Comparison of ENCODE assay signal across 8 cellular contexts in genomic region chr12:123364532-123365140, GRCh38. TPM values are rescaled to one million over a fixed set of nuclear protein-coding genes. Genes with fewer than 3 reads are reported as not detected.
DNase-seq lines count a peak whose midpoint lies in the region; ATAC-seq and TF ChIP-seq lines count a peak whose summit lies in the region.

Gene SBNO1 (minus strand): TSS chr12:123364847. CDS start chr12:123350441, 14,406 bp downstream.

- TF ChIP-seq CTCF in WTC11 (IDR thresholded peaks at IDR 0.05) = no peak

- H3K27me3 Mint-ChIP-seq in WTC11 (ENCODE audit: low read depth) = no peaks in the 10 kb centered on the region; the same call in 1 of the 2 replicates
- no peaks in the 10 kb centered on the region for H3K27me3 Mint-ChIP-seq in central memory CD8-positive, alpha-beta T cell

- DNase-seq in activated CD8-positive, alpha-beta memory T cell treated with anti-CD3 and anti-CD28 coated beads for 1 hour (ENCODE audit: extremely low read depth in 1 of 2, low read depth in 1 of 2) = peak; percentile 71 to 88
- DNase-seq in activated CD8-positive, alpha-beta memory T cell treated with anti-CD3 and anti-CD28 coated beads for 24 hours = no peak
- DNase-seq in NCI-H226 (peak; percentile 74), WTC11 (ENCODE audit: low spot score) (peak; percentile 83), kidney glomerular epithelial cell (lab: John Stamatoyannopoulos, UW) (peak; percentile 88)
- DNase-seq in central memory CD8-positive, alpha-beta T cell (ENCODE audit: low spot score in 2 of 2) = no peak
- DNase-seq in stimulated activated CD4-positive, alpha-beta T cell treated with anti-CD3 and anti-CD28 coated beads, Interleukin-1b, Interleukin-23, amount 100 ng/mL, for 1 hour (ENCODE audit: low read depth in 2 of 2) = peak; percentile 85 to 86

- CTCF ChIA-PET in WTC11 (lab: Charles Lee) = interaction anchor here (0.5 to 2.8 kb wide), 20 partner anchors 12 to 347 kb away, joined by 3 to 47 read pairs (median 6); partner anchors contain the start of genes ATP6V0A2 and KMT5A

- ATAC-seq in HG03095 (IDR thresholded peaks at IDR 0.05; ENCODE audit: unreplicated experiment) (peak; percentile 26), WTC11 (peak; percentile 55)
- ATAC-seq in central memory CD8-positive, alpha-beta T cell (replicated peaks; ENCODE audit: extremely low read depth, poor library complexity, severe bottlenecking) = peak; percentile 58

- H3K9me3 Mint-ChIP-seq in WTC11 = no peaks in the 10 kb centered on the region
- H3K9me3 Mint-ChIP-seq in central memory CD8-positive, alpha-beta T cell = no peaks in the 10 kb centered on the region

- no peaks in the 10 kb centered on the region for H3K36me3 Mint-ChIP-seq in WTC11
- H3K36me3 Mint-ChIP-seq in central memory CD8-positive, alpha-beta T cell (ENCODE audit: insufficient read depth) = peaks cover 18% of the 10 kb centered on the region

- POLR2A ChIA-PET in WTC11 (lab: Charles Lee) = interaction anchor here (0.6 to 2.6 kb wide), 9 partner anchors 11 to 864 kb away, joined by 3 to 32 read pairs (median 4); partner anchors contain the start of genes ATP6V0A2, KMT5A, MPHOSPH9 and MTRFR

- peak within 1 kb of the TSS; percentile 96 for H3K27ac Mint-ChIP-seq in WTC11
- peak within 1 kb of the TSS; percentile 91 for H3K27ac Mint-ChIP-seq in central memory CD8-positive, alpha-beta T cell (ENCODE audit: low read depth)

- peaks cover 12% of the 10 kb centered on the region for H3K4me1 Mint-ChIP-seq in WTC11
- H3K4me1 Mint-ChIP-seq in central memory CD8-positive, alpha-beta T cell = peaks cover 19% of the 10 kb centered on the region

- peak within 1 kb of the TSS; percentile 93 for H3K4me3 Mint-ChIP-seq in WTC11
- peak within 1 kb of the TSS; percentile 84 for H3K4me3 Mint-ChIP-seq in central memory CD8-positive, alpha-beta T cell

TF ChIP-seq in WTC11, 78 proteins besides CTCF, POLR2A, EP300 and RAD21:
- TF ChIP-seq TP53 (CRISPR knock-in tag; IDR thresholded peaks at IDR 0.05) (no peak), ATF2 (CRISPR knock-in tag; IDR thresholded peaks at IDR 0.05; ENCODE audit: borderline replicate concordance, low read depth) (no peak), MYBL2 (CRISPR knock-in tag; IDR thresholded peaks at IDR 0.05) (peak; percentile 53; the same call in 1 of the 2 replicates), ERG (CRISPR knock-in tag; IDR thresholded peaks at IDR 0.05) (no peak), FOXP1 (CRISPR knock-in tag; IDR thresholded peaks at IDR 0.05; ENCODE audit: borderline replicate concordance) (no peak)
- TF ChIP-seq, protein P1, sequence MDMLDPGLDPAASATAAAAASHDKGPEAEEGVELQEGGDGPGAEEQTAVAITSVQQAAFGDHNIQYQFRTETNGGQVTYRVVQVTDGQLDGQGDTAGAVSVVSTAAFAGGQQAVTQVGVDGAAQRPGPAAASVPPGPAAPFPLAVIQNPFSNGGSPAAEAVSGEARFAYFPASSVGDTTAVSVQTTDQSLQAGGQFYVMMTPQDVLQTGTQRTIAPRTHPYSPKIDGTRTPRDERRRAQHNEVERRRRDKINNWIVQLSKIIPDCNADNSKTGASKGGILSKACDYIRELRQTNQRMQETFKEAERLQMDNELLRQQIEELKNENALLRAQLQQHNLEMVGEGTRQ (CRISPR knock-in tag; IDR thresholded peaks at IDR 0.05) = 0 out of 2 replicates have a peak, but pooled peaks have one; percentile 82
- TF ChIP-seq, protein P2, sequence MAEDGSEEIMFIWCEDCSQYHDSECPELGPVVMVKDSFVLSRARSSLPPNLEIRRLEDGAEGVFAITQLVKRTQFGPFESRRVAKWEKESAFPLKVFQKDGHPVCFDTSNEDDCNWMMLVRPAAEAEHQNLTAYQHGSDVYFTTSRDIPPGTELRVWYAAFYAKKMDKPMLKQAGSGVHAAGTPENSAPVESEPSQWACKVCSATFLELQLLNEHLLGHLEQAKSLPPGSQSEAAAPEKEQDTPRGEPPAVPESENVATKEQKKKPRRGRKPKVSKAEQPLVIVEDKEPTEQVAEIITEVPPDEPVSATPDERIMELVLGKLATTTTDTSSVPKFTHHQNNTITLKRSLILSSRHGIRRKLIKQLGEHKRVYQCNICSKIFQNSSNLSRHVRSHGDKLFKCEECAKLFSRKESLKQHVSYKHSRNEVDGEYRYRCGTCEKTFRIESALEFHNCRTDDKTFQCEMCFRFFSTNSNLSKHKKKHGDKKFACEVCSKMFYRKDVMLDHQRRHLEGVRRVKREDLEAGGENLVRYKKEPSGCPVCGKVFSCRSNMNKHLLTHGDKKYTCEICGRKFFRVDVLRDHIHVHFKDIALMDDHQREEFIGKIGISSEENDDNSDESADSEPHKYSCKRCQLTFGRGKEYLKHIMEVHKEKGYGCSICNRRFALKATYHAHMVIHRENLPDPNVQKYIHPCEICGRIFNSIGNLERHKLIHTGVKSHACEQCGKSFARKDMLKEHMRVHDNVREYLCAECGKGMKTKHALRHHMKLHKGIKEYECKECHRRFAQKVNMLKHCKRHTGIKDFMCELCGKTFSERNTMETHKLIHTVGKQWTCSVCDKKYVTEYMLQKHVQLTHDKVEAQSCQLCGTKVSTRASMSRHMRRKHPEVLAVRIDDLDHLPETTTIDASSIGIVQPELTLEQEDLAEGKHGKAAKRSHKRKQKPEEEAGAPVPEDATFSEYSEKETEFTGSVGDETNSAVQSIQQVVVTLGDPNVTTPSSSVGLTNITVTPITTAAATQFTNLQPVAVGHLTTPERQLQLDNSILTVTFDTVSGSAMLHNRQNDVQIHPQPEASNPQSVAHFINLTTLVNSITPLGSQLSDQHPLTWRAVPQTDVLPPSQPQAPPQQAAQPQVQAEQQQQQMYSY (CRISPR knock-in tag; IDR thresholded peaks at IDR 0.05) = no peak

RNA-seq across cellular contexts. Expression of gene SBNO1, which starts in this region (rescaled TPM):
- 42.9 to 52.2 TPM (median 43.5 TPM) in 3 replicates for total RNA-seq in WTC11 (2021)

Comparison
In these comparisons a context has a peak if more than half of its experiments do, and no peak if none do; other contexts are left out.
1. DNase-seq: peak in activated CD8-positive, alpha-beta memory T cell treated with anti-CD3 and anti-CD28 coated beads for 1 hour (2 of 2), NCI-H226 (single experiment), WTC11 (single experiment), kidney glomerular epithelial cell (single experiment) and stimulated activated CD4-positive, alpha-beta T cell treated with anti-CD3 and anti-CD28 coated beads, Interleukin-1b, Interleukin-23, amount 100 ng/mL, for 1 hour (2 of 2); none in activated CD8-positive, alpha-beta memory T cell treated with anti-CD3 and anti-CD28 coated beads for 24 hours (single experiment) and central memory CD8-positive, alpha-beta T cell (0 of 2).
2. Peak in every context shown above with its lines, with median percentiles within 50 percentile points of each other: ATAC-seq.